In the genomic region with DNA sequence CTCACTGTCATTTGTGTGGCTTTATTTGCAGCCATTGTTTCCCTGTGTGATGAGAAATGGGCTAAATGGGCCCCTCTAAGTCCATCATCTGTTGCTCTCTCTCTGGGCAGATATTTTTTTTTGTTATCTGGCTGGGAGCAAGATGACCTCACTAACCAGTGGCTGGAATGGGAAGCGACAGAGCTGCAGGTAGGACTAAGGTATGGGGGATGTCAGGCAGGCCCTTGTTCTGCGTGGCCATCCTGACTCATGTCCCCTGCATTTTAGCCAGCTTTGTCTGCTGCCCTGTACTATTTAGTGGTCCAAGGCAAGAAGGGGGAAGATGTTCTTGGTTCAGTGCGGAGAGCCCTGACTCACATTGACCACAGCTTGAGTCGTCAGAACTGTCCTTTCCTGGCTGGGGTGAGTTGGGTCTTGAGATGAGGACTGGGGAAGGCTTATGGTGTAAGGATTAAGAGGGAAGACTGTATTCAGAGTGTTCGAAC, we compare ENCODE assay signal across 1 cellular context.
TF ChIP-seq lines count a peak whose summit lies in the region.

No MANE protein-coding gene starts in this region.

TF ChIP-seq in endothelial cell of umbilical vein, 7 proteins besides CTCF, POLR2A, EP300 and RAD21:
- TF ChIP-seq GATA2 (IDR thresholded peaks at IDR 0.05; ENCODE audit: insufficient read depth, insufficient read length, low read depth, low read length) (no peak), POLR2AphosphoS5 (IDR thresholded peaks at IDR 0.05; ENCODE audit: insufficient read depth, low read depth, low read length) (no peak), JUN (IDR thresholded peaks at IDR 0.05; ENCODE audit: borderline replicate concordance, insufficient read depth, insufficient read length, low read depth) (no peak), MYC (IDR thresholded peaks at IDR 0.05; ENCODE audit: low read depth, low read length) (no peak), FOS (IDR thresholded peaks at IDR 0.05; ENCODE audit: borderline replicate concordance, insufficient read depth, low read length) (no peak), EZH2 (IDR thresholded peaks at IDR 0.05; ENCODE audit: borderline replicate concordance, low read depth, low read length, severe bottlenecking) (no peak)
- TF ChIP-seq, protein P1, sequence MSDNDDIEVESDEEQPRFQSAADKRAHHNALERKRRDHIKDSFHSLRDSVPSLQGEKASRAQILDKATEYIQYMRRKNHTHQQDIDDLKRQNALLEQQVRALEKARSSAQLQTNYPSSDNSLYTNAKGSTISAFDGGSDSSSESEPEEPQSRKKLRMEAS (IDR thresholded peaks at IDR 0.05; ENCODE audit: insufficient read depth, insufficient read length) = no peak
